ENCODE assay signal across 29 cellular contexts in the genomic region with DNA sequence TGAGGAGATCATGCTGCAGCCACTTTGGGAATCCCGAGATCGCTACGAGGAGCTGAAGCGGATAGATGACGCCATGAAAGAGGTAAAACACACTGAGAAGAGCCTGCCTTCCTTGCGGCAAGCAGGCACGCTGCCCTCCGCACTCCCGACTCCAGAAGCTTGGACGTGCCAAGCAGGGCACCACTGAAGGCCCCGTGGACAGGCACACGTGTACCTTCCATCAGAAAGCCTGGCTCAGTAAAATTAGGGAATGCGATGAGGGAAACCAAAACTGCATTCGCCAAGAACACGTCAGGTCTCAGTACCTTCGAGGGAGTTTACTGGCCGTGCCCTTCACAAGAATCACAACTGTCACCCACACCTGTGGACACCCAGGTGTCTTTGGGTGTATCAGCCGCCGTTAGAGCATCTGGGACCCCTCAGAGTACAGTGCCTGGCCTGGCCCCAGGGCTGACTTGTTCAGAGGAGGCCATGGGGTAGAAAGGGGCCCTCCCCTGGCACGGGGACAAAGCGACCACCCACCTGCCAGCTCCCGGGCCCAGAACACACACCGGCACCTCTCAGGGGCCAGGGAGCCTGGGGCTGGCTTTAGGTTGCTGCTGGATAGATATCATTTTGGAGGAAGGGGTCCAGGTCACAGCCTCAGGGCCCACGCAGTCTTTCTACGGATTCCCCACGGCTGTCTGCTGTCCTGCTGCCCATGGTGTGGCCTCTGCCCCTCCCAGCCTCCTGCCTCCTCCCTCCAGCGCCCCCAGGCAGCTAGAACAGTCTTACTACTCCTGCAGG.
"Had no signal": no experiment of that assay in that cellular context is flagged by ENCODE, and none has a peak within 500 bp of the region (broad histone marks: within the 10 kb centered on the region; RNA-seq: fewer than 3 reads in every experiment).

No MANE protein-coding gene starts in this region.

- H3K4me1 ChIP-seq: Peyer's patch had no signal

- H3K36me3 Mint-ChIP-seq: activated CD8-positive, alpha-beta memory T cell treated with anti-CD3 and anti-CD28 coated beads, Interleukin-2, amount 10 ng/mL, durations not matched to agents 7 days and 5 days; activated naive CD4-positive, alpha-beta T cell treated with anti-CD3 and anti-CD28 coated beads, Interleukin-2, amount 10 ng/mL, durations not matched to agents 7 days and 5 days had no signal

- H3K27me3 ChIP-seq: brain microvascular endothelial cell, MG63, Peyer's patch had no signal

- H3K9me3 Mint-ChIP-seq: activated B cell treated with CpG ODN at 0.5 μM for 24 hours; activated CD4-positive, alpha-beta memory T cell treated with anti-CD3 and anti-CD28 coated beads, Interleukin-2, amount 10 ng/mL, durations not matched to agents 7 days and 5 days; activated naive CD4-positive, alpha-beta T cell treated with anti-CD3 and anti-CD28 coated beads, Interleukin-2, amount 10 ng/mL, durations not matched to agents 7 days and 5 days; activated naive CD8-positive, alpha-beta T cell treated with anti-CD3 and anti-CD28 coated beads, Interleukin-2, amount 50 U/mL, for 24 hours had no signal

- H3K27ac ChIP-seq: brain microvascular endothelial cell, Peyer's patch had no signal

- DNase-seq: activated B cell treated with CpG ODN at 0.5 μM for 24 hours; activated CD4-positive, alpha-beta memory T cell treated with anti-CD3 and anti-CD28 coated beads, Interleukin-2, amount 10 ng/mL, durations not matched to agents 7 days and 5 days; activated CD4-positive, alpha-beta T cell treated with anti-CD3 and anti-CD28 coated beads for 4 hours; activated CD4-positive, alpha-beta T cell treated with anti-CD3 and anti-CD28 coated beads, Interleukin-2, amount 50 U/mL, for 1 hour; activated CD4-positive, CD25-positive, alpha-beta regulatory T cell treated with anti-CD3 and anti-CD28 coated beads, Interleukin-2, amount 50 U/mL, for 72 hours; activated CD8-positive, alpha-beta memory T cell treated with anti-CD3 and anti-CD28 coated beads for 24 hours; activated CD8-positive, alpha-beta memory T cell treated with anti-CD3 and anti-CD28 coated beads, Interleukin-2, amount 10 ng/mL, durations not matched to agents 7 days and 5 days; activated CD8-positive, alpha-beta memory T cell treated with anti-CD3 and anti-CD28 coated beads, Interleukin-2, amount 50 U/mL, for 48 hours; activated effector memory CD4-positive, alpha-beta T cell treated with Interleukin-2 at 50 U/mL for 16 hours; activated naive CD4-positive, alpha-beta T cell treated with anti-CD3 and anti-CD28 coated beads, Interleukin-2, amount 10 ng/mL, durations not matched to agents 7 days and 5 days; activated naive CD8-positive, alpha-beta T cell treated with anti-CD3 and anti-CD28 coated beads, Interleukin-2, amount 50 U/mL, for 24 hours; activated T-cell treated with anti-CD3 and anti-CD28 coated beads, Interleukin-2, amount 50 U/mL, for 48 hours; anterior cingulate cortex; brain microvascular endothelial cell; central memory CD4-positive, alpha-beta T cell; Karpas-422; KBM-7; MG63; NCI-H1048; NCI-H1105 treated with DMSO at 0.1 percent for 48 hours; NCI-H1436; NCI-H1694; NCI-H1930; NCI-H345; NCI-H524 treated with DMSO at 0.1 percent for 48 hours; PC-3; RPMI8226 had no signal

- H3K36me3 ChIP-seq: brain microvascular endothelial cell, MG63 had no signal

- H3K27ac Mint-ChIP-seq: activated B cell treated with CpG ODN at 0.5 μM for 24 hours; activated CD4-positive, alpha-beta memory T cell treated with anti-CD3 and anti-CD28 coated beads, Interleukin-2, amount 10 ng/mL, durations not matched to agents 7 days and 5 days; activated CD8-positive, alpha-beta memory T cell treated with anti-CD3 and anti-CD28 coated beads, Interleukin-2, amount 10 ng/mL, durations not matched to agents 7 days and 5 days; activated naive CD4-positive, alpha-beta T cell treated with anti-CD3 and anti-CD28 coated beads, Interleukin-2, amount 10 ng/mL, durations not matched to agents 7 days and 5 days; activated naive CD8-positive, alpha-beta T cell; activated naive CD8-positive, alpha-beta T cell treated with anti-CD3 and anti-CD28 coated beads, Interleukin-2, amount 50 U/mL, for 24 hours had no signal

- H3K4me3 Mint-ChIP-seq: activated B cell treated with CpG ODN at 0.5 μM for 24 hours; activated CD4-positive, alpha-beta memory T cell treated with anti-CD3 and anti-CD28 coated beads, Interleukin-2, amount 10 ng/mL, durations not matched to agents 7 days and 5 days; activated CD8-positive, alpha-beta memory T cell treated with anti-CD3 and anti-CD28 coated beads, Interleukin-2, amount 10 ng/mL, durations not matched to agents 7 days and 5 days; activated naive CD4-positive, alpha-beta T cell treated with anti-CD3 and anti-CD28 coated beads, Interleukin-2, amount 10 ng/mL, durations not matched to agents 7 days and 5 days; activated naive CD8-positive, alpha-beta T cell; activated naive CD8-positive, alpha-beta T cell treated with anti-CD3 and anti-CD28 coated beads, Interleukin-2, amount 50 U/mL, for 24 hours had no signal

- H3K27me3 Mint-ChIP-seq: activated CD4-positive, alpha-beta memory T cell treated with anti-CD3 and anti-CD28 coated beads, Interleukin-2, amount 10 ng/mL, durations not matched to agents 7 days and 5 days; activated naive CD8-positive, alpha-beta T cell; activated naive CD8-positive, alpha-beta T cell treated with anti-CD3 and anti-CD28 coated beads, Interleukin-2, amount 50 U/mL, for 24 hours had no signal

- H3K4me3 ChIP-seq: MG63, Peyer's patch had no signal

- H3K9me3 ChIP-seq: MG63, Peyer's patch had no signal

- H3K4me1 Mint-ChIP-seq: activated B cell treated with CpG ODN at 0.5 μM for 24 hours; activated CD4-positive, alpha-beta memory T cell treated with anti-CD3 and anti-CD28 coated beads, Interleukin-2, amount 10 ng/mL, durations not matched to agents 7 days and 5 days; activated naive CD4-positive, alpha-beta T cell treated with anti-CD3 and anti-CD28 coated beads, Interleukin-2, amount 10 ng/mL, durations not matched to agents 7 days and 5 days; activated naive CD8-positive, alpha-beta T cell treated with anti-CD3 and anti-CD28 coated beads, Interleukin-2, amount 50 U/mL, for 24 hours had no signal
